Comparison of ENCODE assay signal across 12 cellular contexts in the genomic region with DNA sequence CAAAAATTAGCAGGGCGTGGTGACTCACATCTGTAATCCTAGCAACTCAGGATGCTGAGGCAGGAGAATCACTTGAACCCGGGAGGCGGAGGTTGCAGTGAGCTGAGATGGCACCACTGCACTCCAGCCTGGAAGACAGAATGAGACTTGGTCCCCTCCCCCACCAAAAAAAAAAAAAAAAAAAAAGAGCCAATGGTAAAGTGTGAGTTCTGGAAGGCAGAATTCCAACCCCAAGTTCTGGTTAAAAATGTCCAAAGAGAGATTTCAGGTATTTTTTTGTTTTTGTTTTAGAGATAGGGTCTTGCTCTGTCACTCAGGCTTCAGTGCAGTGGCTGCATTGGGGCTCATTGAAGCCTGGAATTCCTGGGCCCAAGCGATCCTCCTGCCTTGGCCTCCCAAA. TPM values are rescaled to one million over a fixed set of nuclear protein-coding genes. Genes with fewer than 3 reads are reported as not detected.
DNase-seq lines count a peak whose midpoint lies in the region; ATAC-seq and TF ChIP-seq lines count a peak whose summit lies in the region.
"Had no signal": no experiment of that assay in that cellular context is flagged by ENCODE, and none has a peak within 500 bp of the region (broad histone marks: within the 10 kb centered on the region; RNA-seq: fewer than 3 reads in every experiment).

No MANE protein-coding gene starts in this region.

- H2AFZ ChIP-seq in KMS-11 (ENCODE audit: low read depth), result no peak overlapping the region

- no peaks in the 10 kb centered on the region for H3K27me3 ChIP-seq in CD8-positive, alpha-beta T cell (ENCODE audit: insufficient read depth, low read length)
- H3K27me3 ChIP-seq in KMS-11 (ENCODE audit: insufficient read depth, low read depth), result no peaks in the 10 kb centered on the region
- H3K27me3 ChIP-seq: cardiac muscle cell, esophagus muscularis mucosa had no signal

- H3K4me1 ChIP-seq in CD8-positive, alpha-beta T cell (ENCODE audit: insufficient read depth, low read length), result peaks cover 64% of the 10 kb centered on the region
- peaks cover 65% of the 10 kb centered on the region for H3K4me1 ChIP-seq in KMS-11 (ENCODE audit: low read depth, poor library complexity, severe bottlenecking)

- no peaks in the 10 kb centered on the region for H3K27me3 Mint-ChIP-seq in CD8-positive, alpha-beta T cell (ENCODE audit: low read depth)
- no peaks in the 10 kb centered on the region for H3K27me3 Mint-ChIP-seq in activated naive CD8-positive, alpha-beta T cell
- H3K27me3 Mint-ChIP-seq in naive thymus-derived CD8-positive, alpha-beta T cell, result no peaks in the 10 kb centered on the region

- peaks cover 86% of the 10 kb centered on the region for H3K79me2 ChIP-seq in KMS-11 (ENCODE audit: insufficient read depth, low read depth)

- intact Hi-C loops in CD8-positive, alpha-beta T cell (cut with DNase I, micrococcal nuclease), result loop anchor here in 1 of 2 experiments (5.0 to 10.0 kb wide), 2 partner anchors 195 to 413 kb away; a partner anchor contains a TSS

- H3K36me3 Mint-ChIP-seq in CD8-positive, alpha-beta T cell, result peaks cover 24% of the 10 kb centered on the region
- H3K36me3 Mint-ChIP-seq in activated naive CD8-positive, alpha-beta T cell, result peaks cover 14% of the 10 kb centered on the region
- H3K36me3 Mint-ChIP-seq in naive thymus-derived CD8-positive, alpha-beta T cell, result peaks cover 0 to 21% (median 6%) of the 10 kb centered on the region in 3 donors

- peak overlapping the region; percentile 32 for H3K4me3 Mint-ChIP-seq in CD8-positive, alpha-beta T cell
- no peak overlapping the region for H3K4me3 Mint-ChIP-seq in activated naive CD8-positive, alpha-beta T cell
- H3K4me3 Mint-ChIP-seq in naive thymus-derived CD8-positive, alpha-beta T cell, result peak overlapping the region in 6 of 10 donors; percentile 85 to 100 (median 96)

- H3K9me3 Mint-ChIP-seq in CD8-positive, alpha-beta T cell, result no peaks in the 10 kb centered on the region
- no peaks in the 10 kb centered on the region for H3K9me3 Mint-ChIP-seq in activated naive CD8-positive, alpha-beta T cell (ENCODE audit: low read depth)
- H3K9me3 Mint-ChIP-seq in naive thymus-derived CD8-positive, alpha-beta T cell, result no peaks in the 10 kb centered on the region

- H3K36me3 ChIP-seq in CD8-positive, alpha-beta T cell (ENCODE audit: insufficient read depth, low read length), result peaks cover 13% of the 10 kb centered on the region
- H3K36me3 ChIP-seq in KMS-11 (ENCODE audit: insufficient read depth), result peaks cover 6% of the 10 kb centered on the region; the same call in 1 of the 2 replicates

- CTCF ChIA-PET in CD8-positive, alpha-beta T cell (lab: Charles Lee), result interaction anchor here (0.9 kb wide), 1 partner anchor 48 kb away, joined by 4 read pairs; no protein-coding TSS in a partner anchor

- POLR2A ChIA-PET in CD8-positive, alpha-beta T cell (lab: Charles Lee), result interaction anchor here (1.2 to 1.5 kb wide), 2 partner anchors 24 to 30 kb away, joined by 3 read pairs; no protein-coding TSS in a partner anchor
- POLR2A ChIA-PET in naive thymus-derived CD8-positive, alpha-beta T cell (lab: Charles Lee), result interaction anchor here (0.5 to 4.2 kb wide), 8 partner anchors 10 to 558 kb away, joined by 3 to 25 read pairs (median 4); a partner anchor contains a TSS

- no peak overlapping the region for H3K9ac ChIP-seq in KMS-11

- H3K4me1 Mint-ChIP-seq in CD8-positive, alpha-beta T cell (ENCODE audit: low read depth), result peaks cover 70% of the 10 kb centered on the region
- peaks cover 62% of the 10 kb centered on the region for H3K4me1 Mint-ChIP-seq in activated naive CD8-positive, alpha-beta T cell (ENCODE audit: low read depth)
- H3K4me1 Mint-ChIP-seq in naive thymus-derived CD8-positive, alpha-beta T cell, result peaks cover 37 to 77% (median 68%) of the 10 kb centered on the region in 4 donors

- no peak for TF ChIP-seq CTCF in CD8-positive, alpha-beta T cell (IDR thresholded peaks at IDR 0.05)
- no peak for TF ChIP-seq CTCF in KMS-11 (conservative IDR thresholded peaks at IDR 0.05; ENCODE audit: low read depth, low read length)

- no peaks in the 10 kb centered on the region for H3K9me3 ChIP-seq in CD8-positive, alpha-beta T cell (ENCODE audit: low read length)
- H3K9me3 ChIP-seq: esophagus muscularis mucosa had no signal

- H3K4me2 ChIP-seq in KMS-11, result peak overlapping the region; percentile 65; the same call in 1 of the 2 replicates

- H3K27ac Mint-ChIP-seq in CD8-positive, alpha-beta T cell, result peak overlapping the region; percentile 96
- peak overlapping the region; percentile 99 for H3K27ac Mint-ChIP-seq in activated naive CD8-positive, alpha-beta T cell
- peak overlapping the region in 9 of 10 donors; percentile 66 to 100 (median 97) for H3K27ac Mint-ChIP-seq in naive thymus-derived CD8-positive, alpha-beta T cell

- ATAC-seq in CD8-positive, alpha-beta T cell, result no peak
- no peak for ATAC-seq in naive thymus-derived CD8-positive, alpha-beta T cell
- no peak for ATAC-seq in HG03196 (IDR thresholded peaks at IDR 0.05; ENCODE audit: unreplicated experiment)

- H4K20me1 ChIP-seq in KMS-11 (ENCODE audit: insufficient read depth), result peaks cover 14% of the 10 kb centered on the region; the same call in 1 of the 2 replicates

- no peak for DNase-seq in CD8-positive, alpha-beta T cell
- DNase-seq in naive thymus-derived CD8-positive, alpha-beta T cell, result no peak
- DNase-seq in COLO668 (lab: John Stamatoyannopoulos, UW; ENCODE audit: unreplicated experiment) (no peak), AG08395 (ENCODE audit: low spot score) (no peak), NCI-H2171 (lab: John Stamatoyannopoulos, UW) (no peak)
- DNase-seq: NCI-H2107, T-helper 9 cell had no signal

- no peak overlapping the region for H3K27ac ChIP-seq in CD8-positive, alpha-beta T cell (ENCODE audit: low read depth, low read length)
- H3K27ac ChIP-seq in KMS-11, result no peak overlapping the region

- H3K4me3 ChIP-seq in CD8-positive, alpha-beta T cell (ENCODE audit: low read depth, low read length), result no peak overlapping the region
- H3K4me3 ChIP-seq in KMS-11 (IDR thresholded peaks at IDR 0.05; ENCODE audit: insufficient read depth, low read depth, low read length), result no peak overlapping the region
- H3K4me3 ChIP-seq: cardiac muscle cell had no signal

RNA-seq across cellular contexts. Expression of a gene that starts 1.6 kb away (rescaled TPM):
- total RNA-seq in CD8-positive, alpha-beta T cell, result 100 to 1,000 TPM; 243 to 260 TPM
- 100 to 1,000 TPM; 314 to 325 TPM for total RNA-seq in naive thymus-derived CD8-positive, alpha-beta T cell
- polyA plus RNA-seq in naive thymus-derived CD8-positive, alpha-beta T cell, result 100 to 1,000 TPM; 179 to 229 (median 209) TPM

RNA-seq across cellular contexts. Expression of a gene that starts 14.8 kb away (rescaled TPM):
- total RNA-seq in CD8-positive, alpha-beta T cell, result 1 to 10 TPM; 1.3 to 2.0 TPM
- total RNA-seq in naive thymus-derived CD8-positive, alpha-beta T cell, result 1 to 10 TPM; 1.8 to 2.2 TPM
- polyA plus RNA-seq in naive thymus-derived CD8-positive, alpha-beta T cell, result 1 to 10 TPM in 2 of 3 donors, under 1 TPM in 1; 0.98 to 1.5 (median 1.0) TPM

RNA-seq across cellular contexts. Expression of a gene that starts 30.8 kb away (rescaled TPM):
- total RNA-seq in CD8-positive, alpha-beta T cell, result 1 to 10 TPM; 3.7 to 3.9 TPM
- total RNA-seq in naive thymus-derived CD8-positive, alpha-beta T cell, result 1 to 10 TPM; 6.0 to 8.3 TPM
- polyA plus RNA-seq in naive thymus-derived CD8-positive, alpha-beta T cell, result 1 to 10 TPM; 2.7 to 4.1 (median 3.9) TPM

RNA-seq across cellular contexts. Expression of a gene that starts 36.5 kb away (rescaled TPM):
- total RNA-seq in CD8-positive, alpha-beta T cell, result 10 to 100 TPM; 25.5 to 29.6 TPM
- total RNA-seq in naive thymus-derived CD8-positive, alpha-beta T cell, result 10 to 100 TPM; 24.2 to 30.7 TPM
- 10 to 100 TPM; 51.7 to 75.5 (median 64.3) TPM for polyA plus RNA-seq in naive thymus-derived CD8-positive, alpha-beta T cell
